In genomic region chr19:1862068-1862423, GRCh38 we compare ENCODE assay signal across 1 cellular context.
TF ChIP-seq lines count a peak whose summit lies in the region.

No MANE protein-coding gene starts in this region.

TF ChIP-seq in H1, 55 proteins besides CTCF, POLR2A, EP300 and RAD21:
- TF ChIP-seq JUND (IDR thresholded peaks at IDR 0.05; ENCODE audit: low read length) = no peak
- no peak for TF ChIP-seq SP4 (IDR thresholded peaks at IDR 0.05; ENCODE audit: low read length)
- TF ChIP-seq SIX5 (IDR thresholded peaks at IDR 0.05; ENCODE audit: low read depth, low read length) = no peak
- TF ChIP-seq ATF3 (IDR thresholded peaks at IDR 0.05; ENCODE audit: insufficient read depth, low read depth, low read length) = no peak
TF ChIP-seq in H1: peak in this region for 0.
